ENCODE assay signal across 8 cellular contexts in the genomic region with DNA sequence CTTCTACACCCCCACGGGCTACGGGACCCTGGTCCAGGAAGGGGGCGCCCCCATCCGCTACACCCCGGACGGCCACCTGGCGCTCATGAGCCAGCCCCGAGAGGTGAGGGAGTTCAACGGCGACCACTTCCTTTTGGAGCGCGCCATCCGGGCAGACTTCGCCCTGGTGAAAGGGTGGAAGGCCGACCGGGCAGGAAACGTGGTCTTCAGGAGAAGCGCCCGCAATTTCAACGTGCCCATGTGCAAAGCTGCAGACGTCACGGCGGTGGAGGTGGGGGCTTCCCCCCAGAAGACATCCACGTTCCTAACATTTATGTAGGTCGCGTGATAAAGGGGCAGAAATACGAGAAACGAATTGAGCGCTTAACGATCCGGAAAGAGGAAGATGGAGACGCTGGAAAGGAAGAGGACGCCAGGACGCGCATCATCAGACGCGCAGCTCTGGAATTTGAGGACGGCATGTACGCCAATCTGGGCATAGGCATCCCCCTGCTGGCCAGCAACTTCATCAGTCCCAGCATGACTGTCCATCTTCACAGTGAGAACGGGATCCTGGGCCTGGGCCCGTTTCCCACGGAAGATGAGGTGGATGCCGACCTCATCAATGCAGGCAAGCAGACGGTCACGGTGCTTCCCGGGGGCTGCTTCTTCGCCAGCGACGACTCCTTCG. TPM values are rescaled to one million over a fixed set of nuclear protein-coding genes. Genes with fewer than 3 reads are reported as not detected.
DNase-seq lines count a peak whose midpoint lies in the region; ATAC-seq, FAIRE-seq and TF ChIP-seq lines count a peak whose summit lies in the region.
"Not testable (repeated sequence)": the region's sequence is repeated elsewhere in the genome, so short reads cannot be mapped to it uniquely, and the experiment has no call there.

No MANE protein-coding gene starts in this region.

- H3K27ac ChIP-seq in A549, result peak overlapping the region in 1 of 2 experiments; percentile 66; a peak in 1 of 6 replicates
- not testable (repeated sequence) for H3K27ac ChIP-seq in HUES48 (ENCODE audit: low read depth, low read length); keratinocyte (ENCODE audit: control insufficient read depth, insufficient read depth, low read length)

- ATAC-seq in A549, result peak; percentile 75 to 89
- ATAC-seq in sciatic nerve, result peak; percentile 52

- WGBS in A549 (ENCODE audit: missing lambda C conversion rate), result 8% methylated on average over 12 of the region's 50 CpGs

- CTCF ChIA-PET in A549 (lab: Yijun Ruan, JAX), result not testable (repeated sequence)

- H3K9me3 ChIP-seq in A549; HUES48 (ENCODE audit: control insufficient read depth, insufficient read depth, low read length); keratinocyte (ENCODE audit: control insufficient read depth, low read depth, low read length): not testable (repeated sequence)

- DNase-seq in A549 (ENCODE audit: low read depth in 1 of 2, low spot score in 1 of 2); GM18507 (ENCODE audit: extremely low spot score, insufficient read length, low read depth); keratinocyte (ENCODE audit: low read depth, low spot score); sciatic nerve (ENCODE audit: low spot score): not testable (repeated sequence)
- peak; percentile 37 to 47 for DNase-seq in activated CD4-positive, alpha-beta T cell treated with anti-CD3 and anti-CD28 coated beads, Interleukin-2, amount 50 U/mL, for 48 hours
- peak; percentile 20 for DNase-seq in amniotic epithelial cell (ENCODE audit: low read depth)
- DNase-seq in fibroblast of gingiva (ENCODE audit: low read depth), result peak; percentile 47

- H3K4me1 ChIP-seq in A549; HUES48 (ENCODE audit: control insufficient read depth, insufficient read depth, low read length); keratinocyte (ENCODE audit: control insufficient read depth, extremely low read depth, insufficient read depth, low read length): not testable (repeated sequence)

- H3K9me1 ChIP-seq in keratinocyte (ENCODE audit: control insufficient read depth, extremely low read depth, insufficient read depth, low read length), result not testable (repeated sequence)

- H3K36me3 ChIP-seq in HUES48 (ENCODE audit: control insufficient read depth, insufficient read depth, low read length); keratinocyte (ENCODE audit: control insufficient read depth in 2 of 2, extremely low read depth in 1 of 2, insufficient read depth in 2 of 2, low read length in 2 of 2): not testable (repeated sequence)

- peaks cover 11% of the 10 kb centered on the region; the same call in 1 of the 2 replicates for H3K27me3 ChIP-seq in HUES48 (ENCODE audit: control insufficient read depth, insufficient read depth, low read length)
- not testable (repeated sequence) for H3K27me3 ChIP-seq in keratinocyte (ENCODE audit: control insufficient read depth, extremely low read depth, insufficient read depth, low read length)

- H2AFZ ChIP-seq in keratinocyte (ENCODE audit: control insufficient read depth, low read length), result not testable (repeated sequence)

- not testable (repeated sequence) for TF ChIP-seq CTCF in A549 (IDR thresholded peaks at IDR 0.05); keratinocyte (optimal IDR thresholded peaks at IDR 0.05 in 1 of 3, IDR thresholded peaks at IDR 0.05 in 1 of 3, conservative IDR thresholded peaks at IDR 0.05 in 1 of 3; ENCODE audit: extremely low read depth in 1 of 3, insufficient read depth in 2 of 3, low read length in 3 of 3)

- not testable (repeated sequence) for TF ChIP-seq RAD21 in A549 (conservative IDR thresholded peaks at IDR 0.05 in 1 of 2, IDR thresholded peaks at IDR 0.05 in 1 of 2)

- not testable (repeated sequence) for H3K9ac ChIP-seq in HUES48 (ENCODE audit: low read depth, low read length); keratinocyte (ENCODE audit: control insufficient read depth, extremely low read depth, insufficient read depth, low read length)

- dilution Hi-C loops in keratinocyte (cut with MboI; ENCODE audit: extremely low pct_ligation_motif_present, low sequenced_read_pairs), result not testable (repeated sequence)

- FAIRE-seq in A549 (lab: Jason Lieb, UNC), result not testable (repeated sequence)
- peak; percentile 89 for FAIRE-seq in GM18507 (lab: Jason Lieb, UNC)
- FAIRE-seq in keratinocyte (lab: Jason Lieb, UNC), result peak; percentile 26

- POLR2A ChIA-PET in A549 (lab: Yijun Ruan, JAX), result not testable (repeated sequence)

- intact Hi-C loops in sciatic nerve (cut with DNase I), result not testable (repeated sequence)

- TF ChIP-seq POLR2A in A549 (IDR thresholded peaks at IDR 0.05; ENCODE audit: low read length), result not testable (repeated sequence)

- peak overlapping the region; percentile 57; the same call in 1 of the 3 replicates for H3K4me2 ChIP-seq in A549
- not testable (repeated sequence) for H3K4me2 ChIP-seq in keratinocyte (ENCODE audit: control insufficient read depth, extremely low read depth, insufficient read depth, low read depth, low read length)

- TF ChIP-seq EP300 in A549 (IDR thresholded peaks at IDR 0.05), result not testable (repeated sequence)

- H4K20me1 ChIP-seq in keratinocyte (ENCODE audit: control insufficient read depth, extremely low read depth, insufficient read depth, low read length), result not testable (repeated sequence)

- H3K79me2 ChIP-seq in keratinocyte (ENCODE audit: control insufficient read depth, insufficient read depth, low read length), result not testable (repeated sequence)

- H3K4me3 ChIP-seq in A549 (peak overlapping the region; percentile 39), HUES48 (ENCODE audit: low read depth, low read length) (peak overlapping the region; percentile 37; the same call in 1 of the 2 replicates), keratinocyte (ENCODE audit: control insufficient read depth in 2 of 3, extremely low read depth in 1 of 3, insufficient read depth in 2 of 3, low read depth in 1 of 3, low read length in 3 of 3) (peak overlapping the region in 1 of 3 experiments; percentile 8)

RNA-seq across cellular contexts. Expression of a gene that starts 24.1 kb away (rescaled TPM):
- polyA plus RNA-seq in A549 (2011; rRNA removed) (0.08 TPM in 1 of 2 replicates, not detected in the other), A549 (2017; fragmentation: RNase III; extraction: RNeasy Plus Mini Kit Qiagen cat#74134 plus additional on column Dnase treatment) (0.13 to 0.22 TPM in 2 of 3 replicates, not detected in the other), keratinocyte (not detected in 3 replicates)
- polyA plus RNA-seq in A549 (2012; cell fraction: cytosol; rRNA removed), result 0.33 and 0.41 TPM in 2 replicates
- 0.15 and 0.43 TPM in 2 replicates for polyA plus RNA-seq in A549 (2012; cell fraction: nucleus; rRNA removed)
- 0.19 TPM in 1 of 2 replicates, not detected in the other for polyA minus RNA-seq in A549 (2011; rRNA and poly(A)+ RNA removed)
- not detected for polyA plus RNA-seq in keratinocyte (2011; ENCODE audit: low read depth)
- not detected in 2 replicates for polyA plus RNA-seq in keratinocyte (2011; cell fraction: cytosol; rRNA removed)
- 0.08 TPM in 1 of 2 replicates, not detected in the other for polyA plus RNA-seq in keratinocyte (2011; cell fraction: nucleus; rRNA removed)
- polyA plus RNA-seq in keratinocyte (2012; ENCODE audit: low replicate concordance), result 0.08 TPM in 1 of 2 replicates, not detected in the other
- not detected in 3 replicates for polyA minus RNA-seq in keratinocyte
- polyA minus RNA-seq in keratinocyte (2011; cell fraction: cytosol; rRNA and poly(A)+ RNA removed), result not detected
- not detected in 2 replicates for polyA minus RNA-seq in keratinocyte (2011; cell fraction: nucleus; rRNA and poly(A)+ RNA removed)
- 8.3 TPM for total RNA-seq in sciatic nerve
